ENCODE assay signal across 1 cellular context in the genomic region with DNA sequence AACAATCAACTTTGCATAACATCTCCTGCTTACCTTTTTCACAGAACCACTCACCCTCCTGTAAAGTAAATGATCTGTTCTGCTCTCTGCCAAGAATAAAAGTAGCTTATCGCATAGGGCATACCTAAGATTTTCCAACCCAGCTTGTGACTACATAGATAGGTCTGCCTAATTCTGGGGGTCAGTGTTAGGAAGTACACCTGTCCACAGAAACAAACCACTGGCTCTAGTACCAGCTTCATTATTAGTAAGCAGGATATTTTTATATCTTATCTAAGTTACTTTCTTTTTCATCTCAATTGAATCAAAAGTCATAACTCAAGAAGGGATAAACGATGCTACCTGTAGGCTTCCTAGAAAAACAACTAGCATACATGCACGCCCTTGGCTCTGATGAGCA.
TF ChIP-seq lines count a peak whose summit lies in the region.

No MANE protein-coding gene starts in this region.

TF ChIP-seq in GM23338, 12 proteins besides CTCF, POLR2A, EP300 and RAD21:
- TF ChIP-seq ZNF331 (CRISPR knock-in tag; IDR thresholded peaks at IDR 0.05; ENCODE audit: low read depth) (no peak), ZNF114 (CRISPR knock-in tag; IDR thresholded peaks at IDR 0.05) (no peak), JUNB (IDR thresholded peaks at IDR 0.05; ENCODE audit: unreplicated experiment) (no peak), STAT1 (IDR thresholded peaks at IDR 0.05; ENCODE audit: unreplicated experiment) (no peak), NANOG (IDR thresholded peaks at IDR 0.05; ENCODE audit: borderline replicate concordance) (no peak), POLR2AphosphoS5 (IDR thresholded peaks at IDR 0.05; ENCODE audit: low read depth) (no peak), EZH2 (IDR thresholded peaks at IDR 0.05; ENCODE audit: low read depth, unreplicated experiment) (no peak), CREB1 (CRISPR knock-in tag; IDR thresholded peaks at IDR 0.05; ENCODE audit: low read depth) (no peak), EZH2phosphoT487 (IDR thresholded peaks at IDR 0.05; ENCODE audit: unreplicated experiment) (no peak)
- TF ChIP-seq, protein P1, sequence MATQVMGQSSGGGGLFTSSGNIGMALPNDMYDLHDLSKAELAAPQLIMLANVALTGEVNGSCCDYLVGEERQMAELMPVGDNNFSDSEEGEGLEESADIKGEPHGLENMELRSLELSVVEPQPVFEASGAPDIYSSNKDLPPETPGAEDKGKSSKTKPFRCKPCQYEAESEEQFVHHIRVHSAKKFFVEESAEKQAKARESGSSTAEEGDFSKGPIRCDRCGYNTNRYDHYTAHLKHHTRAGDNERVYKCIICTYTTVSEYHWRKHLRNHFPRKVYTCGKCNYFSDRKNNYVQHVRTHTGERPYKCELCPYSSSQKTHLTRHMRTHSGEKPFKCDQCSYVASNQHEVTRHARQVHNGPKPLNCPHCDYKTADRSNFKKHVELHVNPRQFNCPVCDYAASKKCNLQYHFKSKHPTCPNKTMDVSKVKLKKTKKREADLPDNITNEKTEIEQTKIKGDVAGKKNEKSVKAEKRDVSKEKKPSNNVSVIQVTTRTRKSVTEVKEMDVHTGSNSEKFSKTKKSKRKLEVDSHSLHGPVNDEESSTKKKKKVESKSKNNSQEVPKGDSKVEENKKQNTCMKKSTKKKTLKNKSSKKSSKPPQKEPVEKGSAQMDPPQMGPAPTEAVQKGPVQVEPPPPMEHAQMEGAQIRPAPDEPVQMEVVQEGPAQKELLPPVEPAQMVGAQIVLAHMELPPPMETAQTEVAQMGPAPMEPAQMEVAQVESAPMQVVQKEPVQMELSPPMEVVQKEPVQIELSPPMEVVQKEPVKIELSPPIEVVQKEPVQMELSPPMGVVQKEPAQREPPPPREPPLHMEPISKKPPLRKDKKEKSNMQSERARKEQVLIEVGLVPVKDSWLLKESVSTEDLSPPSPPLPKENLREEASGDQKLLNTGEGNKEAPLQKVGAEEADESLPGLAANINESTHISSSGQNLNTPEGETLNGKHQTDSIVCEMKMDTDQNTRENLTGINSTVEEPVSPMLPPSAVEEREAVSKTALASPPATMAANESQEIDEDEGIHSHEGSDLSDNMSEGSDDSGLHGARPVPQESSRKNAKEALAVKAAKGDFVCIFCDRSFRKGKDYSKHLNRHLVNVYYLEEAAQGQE (IDR thresholded peaks at IDR 0.05; ENCODE audit: unreplicated experiment), result no peak
- TF ChIP-seq, protein P2, sequence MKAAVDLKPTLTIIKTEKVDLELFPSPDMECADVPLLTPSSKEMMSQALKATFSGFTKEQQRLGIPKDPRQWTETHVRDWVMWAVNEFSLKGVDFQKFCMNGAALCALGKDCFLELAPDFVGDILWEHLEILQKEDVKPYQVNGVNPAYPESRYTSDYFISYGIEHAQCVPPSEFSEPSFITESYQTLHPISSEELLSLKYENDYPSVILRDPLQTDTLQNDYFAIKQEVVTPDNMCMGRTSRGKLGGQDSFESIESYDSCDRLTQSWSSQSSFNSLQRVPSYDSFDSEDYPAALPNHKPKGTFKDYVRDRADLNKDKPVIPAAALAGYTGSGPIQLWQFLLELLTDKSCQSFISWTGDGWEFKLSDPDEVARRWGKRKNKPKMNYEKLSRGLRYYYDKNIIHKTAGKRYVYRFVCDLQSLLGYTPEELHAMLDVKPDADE (IDR thresholded peaks at IDR 0.05), result no peak
- TF ChIP-seq, protein P3, sequence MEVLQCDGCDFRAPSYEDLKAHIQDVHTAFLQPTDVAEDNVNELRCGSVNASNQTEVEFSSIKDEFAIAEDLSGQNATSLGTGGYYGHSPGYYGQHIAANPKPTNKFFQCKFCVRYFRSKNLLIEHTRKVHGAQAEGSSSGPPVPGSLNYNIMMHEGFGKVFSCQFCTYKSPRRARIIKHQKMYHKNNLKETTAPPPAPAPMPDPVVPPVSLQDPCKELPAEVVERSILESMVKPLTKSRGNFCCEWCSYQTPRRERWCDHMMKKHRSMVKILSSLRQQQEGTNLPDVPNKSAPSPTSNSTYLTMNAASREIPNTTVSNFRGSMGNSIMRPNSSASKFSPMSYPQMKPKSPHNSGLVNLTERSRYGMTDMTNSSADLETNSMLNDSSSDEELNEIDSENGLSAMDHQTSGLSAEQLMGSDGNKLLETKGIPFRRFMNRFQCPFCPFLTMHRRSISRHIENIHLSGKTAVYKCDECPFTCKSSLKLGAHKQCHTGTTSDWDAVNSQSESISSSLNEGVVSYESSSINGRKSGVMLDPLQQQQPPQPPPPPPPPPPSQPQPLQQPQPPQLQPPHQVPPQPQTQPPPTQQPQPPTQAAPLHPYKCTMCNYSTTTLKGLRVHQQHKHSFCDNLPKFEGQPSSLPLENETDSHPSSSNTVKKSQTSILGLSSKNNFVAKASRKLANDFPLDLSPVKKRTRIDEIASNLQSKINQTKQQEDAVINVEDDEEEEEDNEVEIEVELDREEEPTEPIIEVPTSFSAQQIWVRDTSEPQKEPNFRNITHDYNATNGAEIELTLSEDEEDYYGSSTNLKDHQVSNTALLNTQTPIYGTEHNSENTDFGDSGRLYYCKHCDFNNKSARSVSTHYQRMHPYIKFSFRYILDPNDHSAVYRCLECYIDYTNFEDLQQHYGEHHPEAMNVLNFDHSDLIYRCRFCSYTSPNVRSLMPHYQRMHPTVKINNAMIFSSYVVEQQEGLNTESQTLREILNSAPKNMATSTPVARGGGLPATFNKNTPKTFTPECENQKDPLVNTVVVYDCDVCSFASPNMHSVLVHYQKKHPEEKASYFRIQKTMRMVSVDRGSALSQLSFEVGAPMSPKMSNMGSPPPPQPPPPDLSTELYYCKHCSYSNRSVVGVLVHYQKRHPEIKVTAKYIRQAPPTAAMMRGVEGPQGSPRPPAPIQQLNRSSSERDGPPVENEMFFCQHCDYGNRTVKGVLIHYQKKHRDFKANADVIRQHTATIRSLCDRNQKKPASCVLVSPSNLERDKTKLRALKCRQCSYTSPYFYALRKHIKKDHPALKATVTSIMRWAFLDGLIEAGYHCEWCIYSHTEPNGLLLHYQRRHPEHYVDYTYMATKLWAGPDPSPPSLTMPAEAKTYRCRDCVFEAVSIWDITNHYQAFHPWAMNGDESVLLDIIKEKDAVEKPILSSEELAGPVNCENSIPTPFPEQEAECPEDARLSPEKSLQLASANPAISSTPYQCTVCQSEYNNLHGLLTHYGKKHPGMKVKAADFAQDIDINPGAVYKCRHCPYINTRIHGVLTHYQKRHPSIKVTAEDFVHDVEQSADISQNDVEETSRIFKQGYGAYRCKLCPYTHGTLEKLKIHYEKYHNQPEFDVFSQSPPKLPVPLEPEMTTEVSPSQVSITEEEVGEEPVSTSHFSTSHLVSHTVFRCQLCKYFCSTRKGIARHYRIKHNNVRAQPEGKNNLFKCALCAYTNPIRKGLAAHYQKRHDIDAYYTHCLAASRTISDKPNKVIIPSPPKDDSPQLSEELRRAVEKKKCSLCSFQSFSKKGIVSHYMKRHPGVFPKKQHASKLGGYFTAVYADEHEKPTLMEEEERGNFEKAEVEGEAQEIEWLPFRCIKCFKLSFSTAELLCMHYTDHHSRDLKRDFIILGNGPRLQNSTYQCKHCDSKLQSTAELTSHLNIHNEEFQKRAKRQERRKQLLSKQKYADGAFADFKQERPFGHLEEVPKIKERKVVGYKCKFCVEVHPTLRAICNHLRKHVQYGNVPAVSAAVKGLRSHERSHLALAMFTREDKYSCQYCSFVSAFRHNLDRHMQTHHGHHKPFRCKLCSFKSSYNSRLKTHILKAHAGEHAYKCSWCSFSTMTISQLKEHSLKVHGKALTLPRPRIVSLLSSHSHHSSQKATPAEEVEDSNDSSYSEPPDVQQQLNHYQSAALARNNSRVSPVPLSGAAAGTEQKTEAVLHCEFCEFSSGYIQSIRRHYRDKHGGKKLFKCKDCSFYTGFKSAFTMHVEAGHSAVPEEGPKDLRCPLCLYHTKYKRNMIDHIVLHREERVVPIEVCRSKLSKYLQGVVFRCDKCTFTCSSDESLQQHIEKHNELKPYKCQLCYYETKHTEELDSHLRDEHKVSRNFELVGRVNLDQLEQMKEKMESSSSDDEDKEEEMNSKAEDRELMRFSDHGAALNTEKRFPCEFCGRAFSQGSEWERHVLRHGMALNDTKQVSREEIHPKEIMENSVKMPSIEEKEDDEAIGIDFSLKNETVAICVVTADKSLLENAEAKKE (CRISPR knock-in tag; IDR thresholded peaks at IDR 0.05), result no peak
